7 cellular contexts compared by ENCODE assay signal in the genomic region with DNA sequence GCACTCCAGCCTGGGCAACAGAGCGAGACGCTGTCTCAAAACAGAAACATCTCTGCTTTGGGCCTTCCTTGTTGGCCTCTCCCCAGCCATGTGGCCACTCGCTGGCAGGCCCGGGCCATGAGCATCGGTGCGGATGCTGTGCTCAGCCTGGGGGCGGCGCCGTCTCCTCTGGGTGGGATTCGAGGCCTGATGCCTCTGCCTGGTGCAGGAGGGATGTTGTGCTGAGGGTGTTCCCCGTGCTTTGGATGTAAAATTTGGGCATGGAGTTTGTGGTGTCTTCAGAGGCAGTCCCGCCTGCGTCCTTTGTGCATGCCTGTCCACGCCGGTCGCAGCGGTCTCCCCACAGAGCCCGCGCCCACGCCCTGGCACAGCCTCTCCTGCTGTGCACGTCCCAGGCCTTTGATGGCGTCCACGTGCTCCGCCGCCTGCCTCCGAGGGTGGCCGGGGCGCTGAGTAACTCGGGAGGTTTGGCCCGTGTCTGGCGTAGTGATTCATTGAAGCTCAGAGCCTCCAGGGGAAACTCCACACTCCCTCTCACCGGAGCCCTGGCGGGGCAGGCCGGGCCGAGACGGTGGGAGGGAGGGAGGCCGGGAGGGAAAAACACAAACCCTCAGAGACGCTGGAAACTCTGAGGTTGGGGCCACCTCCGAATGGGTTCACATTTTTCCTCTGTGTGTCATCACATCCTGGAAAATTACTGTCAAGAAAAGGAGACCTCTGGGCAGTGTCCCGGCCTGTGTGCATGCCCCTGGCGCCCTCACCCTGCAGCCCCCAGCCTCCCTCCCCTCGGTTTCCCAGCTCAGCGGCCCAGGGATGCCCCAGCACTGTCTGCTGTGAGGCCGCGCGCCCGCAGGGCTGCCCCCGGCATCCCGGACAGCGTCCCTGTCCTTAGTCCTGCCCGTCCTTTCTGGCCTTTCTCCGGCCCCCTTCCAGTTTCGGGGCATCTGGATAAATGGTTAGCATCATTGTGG. TPM values are rescaled to one million over a fixed set of nuclear protein-coding genes. Genes with fewer than 3 reads are reported as not detected.
DNase-seq lines count a peak whose midpoint lies in the region; ATAC-seq and TF ChIP-seq lines count a peak whose summit lies in the region.
"Had no signal": no experiment of that assay in that cellular context is flagged by ENCODE, and none has a peak within 500 bp of the region (broad histone marks: within the 10 kb centered on the region; RNA-seq: fewer than 3 reads in every experiment).

No MANE protein-coding gene starts in this region.

- no peak overlapping the region for H3K4me3 ChIP-seq in suprapubic skin
- H3K4me3 ChIP-seq in spleen, result no peak overlapping the region

- H3K4me1 ChIP-seq in suprapubic skin (peaks cover 38% of the 10 kb centered on the region), spleen (peaks cover 0 to 13% (median 2%) of the 10 kb centered on the region in 6 donors)

- intact Hi-C loops in spleen (cut with DNase I; ENCODE audit: low total_unique reads), result no loop called here

- peak; percentile 64 to 75 for DNase-seq in activated CD4-positive, alpha-beta T cell treated with anti-CD3 and anti-CD28 coated beads, Interleukin-2, amount 50 U/mL, for 48 hours
- no peak for DNase-seq in activated CD4-positive, alpha-beta T cell treated with anti-CD3 and anti-CD28 coated beads for 1 hour
- DNase-seq in fibroblast of the conjunctiva (ENCODE audit: low read depth) (peak; percentile 69), suprapubic skin (ENCODE audit: low spot score in 2 of 2) (peak in 1 of 2 donors; percentile 87), spleen (no peak)

- TF ChIP-seq POLR2A in suprapubic skin (IDR thresholded peaks at IDR 0.05), result no peak
- no peak for TF ChIP-seq POLR2A in spleen (IDR thresholded peaks at IDR 0.05)

- ATAC-seq in GM19455 (IDR thresholded peaks at IDR 0.05; ENCODE audit: unreplicated experiment), result no peak

- H3K36me3 ChIP-seq in suprapubic skin (no peaks in the 10 kb centered on the region), spleen (peaks cover 0 to 30% (median 0%) of the 10 kb centered on the region in 6 donors)

- no peak for TF ChIP-seq EP300 in suprapubic skin (IDR thresholded peaks at IDR 0.05)

- H3K27ac ChIP-seq in suprapubic skin (peak overlapping the region; percentile 39), spleen (no peak overlapping the region)
- H3K27ac ChIP-seq: C4-2B had no signal

- WGBS in suprapubic skin, result 26% methylated on average over 22 of the region's 53 CpGs
- 73 to 92% (median 86%) methylated on average over 49 to 53 of the region's 53 CpGs for WGBS in spleen, 5 donors

- H3K27me3 ChIP-seq in suprapubic skin (no peaks in the 10 kb centered on the region), spleen (replicated peaks in 1 of 7) (no peaks in the 10 kb centered on the region)

- no peak for TF ChIP-seq CTCF in suprapubic skin (IDR thresholded peaks at IDR 0.05)
- TF ChIP-seq CTCF in spleen (IDR thresholded peaks at IDR 0.05 in 8 of 11, conservative IDR thresholded peaks at IDR 0.05 in 3 of 11), result no peak

- H3K9me3 ChIP-seq in suprapubic skin (no peaks in the 10 kb centered on the region), spleen (no peaks in the 10 kb centered on the region)

RNA-seq across cellular contexts. Expression of gene CENPX, which starts 19.0 kb away (rescaled TPM):
- total RNA-seq in suprapubic skin (10 to 100 TPM; 75.8 to 81.6 (median 76.8) TPM), spleen (10 to 100 TPM; 25.4 to 36.0 (median 29.8) TPM)
- polyA plus RNA-seq in spleen, result 10 to 100 TPM; 69.4 to 91.8 (median 79.0) TPM

RNA-seq across cellular contexts. Expression of gene LRRC45, which starts 19.4 kb away (rescaled TPM):
- 10 to 100 TPM; 14.1 to 18.7 (median 15.4) TPM for total RNA-seq in suprapubic skin
- total RNA-seq in spleen, result 10 to 100 TPM in 6 of 7 donors, 1 to 10 TPM in 1; 7.5 to 13.7 (median 11.5) TPM
- polyA plus RNA-seq in spleen, result 10 to 100 TPM; 13.6 to 23.4 (median 20.0) TPM

RNA-seq across cellular contexts. Expression of gene ASPSCR1, which starts 26.3 kb away (rescaled TPM):
- total RNA-seq in suprapubic skin (10 to 100 TPM; 17.9 to 25.6 (median 21.6) TPM), spleen (10 to 100 TPM; 20.2 to 44.5 (median 26.0) TPM)
- 10 to 100 TPM; 33.7 to 58.8 (median 55.5) TPM for polyA plus RNA-seq in spleen

RNA-seq across cellular contexts. Expression of gene RAC3, which starts 27.8 kb away (rescaled TPM):
- total RNA-seq in suprapubic skin (10 to 100 TPM; 13.7 to 34.1 (median 14.8) TPM), spleen (1 to 10 TPM in 2 of 7 donors, under 1 TPM in 3, not detected in 2; 0.60 to 1.4 (median 0.66) TPM)
- 1 to 10 TPM; 1.0 to 3.4 (median 2.0) TPM for polyA plus RNA-seq in spleen

RNA-seq across cellular contexts. Expression of gene DCXR, which starts 33.8 kb away (rescaled TPM):
- 100 to 1,000 TPM; 160 to 267 (median 222) TPM for total RNA-seq in suprapubic skin
- total RNA-seq in spleen, result 10 to 100 TPM; 44.2 to 82.5 (median 54.9) TPM
- 10 to 100 TPM; 74.8 to 88.0 (median 87.6) TPM for polyA plus RNA-seq in spleen

Comparison
In these comparisons a context has a peak if more than half of its experiments do, and no peak if none do; other contexts are left out.
1. DNase-seq: peak in activated CD4-positive, alpha-beta T cell treated with anti-CD3 and anti-CD28 coated beads, Interleukin-2, amount 50 U/mL, for 48 hours (2 of 2) and fibroblast of the conjunctiva (single experiment); none in activated CD4-positive, alpha-beta T cell treated with anti-CD3 and anti-CD28 coated beads for 1 hour (single experiment) and spleen (single experiment).